25 cellular contexts compared by ENCODE assay signal in genomic region chr2:10486091-10486490, GRCh38.
"Had no signal": no experiment of that assay in that cellular context is flagged by ENCODE, and none has a peak within 500 bp of the region (broad histone marks: within the 10 kb centered on the region; RNA-seq: fewer than 3 reads in every experiment).

No MANE protein-coding gene starts in this region.

- H3K27ac Mint-ChIP-seq: naive thymus-derived CD4-positive, alpha-beta T cell; nephron; neural progenitor cell; stimulated activated memory B cell treated with anti-CD40 and anti-IgM and Interleukin-4, amounts not matched to agents 10 μg/mL and 1 μg/mL and 100 μg/mL, for 72 hours; stimulated activated naive CD8-positive, alpha-beta T cell treated with anti-CD3 and anti-CD28 coated beads, Interleukin-15, Interleukin-2, amounts not matched to agents 100 ng/mL and 50 ng/mL, for 24 hours; type B pancreatic cell had no signal

- H3K9me3 Mint-ChIP-seq: stimulated activated naive CD8-positive, alpha-beta T cell treated with anti-CD3 and anti-CD28 coated beads, Interleukin-15, Interleukin-2, amounts not matched to agents 100 ng/mL and 50 ng/mL, for 24 hours; type B pancreatic cell had no signal

- H3K36me3 ChIP-seq: neural progenitor cell, pancreas, right lobe of liver, sigmoid colon, suprapubic skin, tibial artery, transverse colon, upper lobe of right lung, uterus had no signal

- H3K9me3 ChIP-seq: pancreas, psoas muscle, right lobe of liver, sigmoid colon, suprapubic skin, testis, tibial artery, transverse colon, upper lobe of right lung, uterus had no signal

- H3K9ac ChIP-seq: neural progenitor cell had no signal

- H3K4me3 Mint-ChIP-seq: naive thymus-derived CD4-positive, alpha-beta T cell; natural killer cell; nephron; neural progenitor cell; stimulated activated memory B cell treated with anti-CD40 and anti-IgM and Interleukin-4, amounts not matched to agents 10 μg/mL and 1 μg/mL and 100 μg/mL, for 72 hours; stimulated activated naive CD8-positive, alpha-beta T cell treated with anti-CD3 and anti-CD28 coated beads, Interleukin-15, Interleukin-2, amounts not matched to agents 100 ng/mL and 50 ng/mL, for 24 hours; type B pancreatic cell had no signal

- H3K27ac ChIP-seq: neural progenitor cell, pancreas, psoas muscle, right lobe of liver, sigmoid colon, suprapubic skin, testis, tibial artery, transverse colon, upper lobe of right lung, uterus had no signal

- H3K4me1 ChIP-seq: neural progenitor cell, pancreas, psoas muscle, sigmoid colon, suprapubic skin, testis, tibial artery, upper lobe of right lung, uterus had no signal

- H3K27me3 ChIP-seq: neural progenitor cell, pancreas, right lobe of liver, testis, upper lobe of right lung had no signal

- ATAC-seq: naive thymus-derived CD4-positive, alpha-beta T cell; psoas muscle; right cardiac atrium; stimulated activated memory B cell treated with anti-CD40 and anti-IgM and Interleukin-4, amounts not matched to agents 10 μg/mL and 1 μg/mL and 100 μg/mL, for 72 hours; upper lobe of right lung had no signal

- H3K4me3 ChIP-seq: neural progenitor cell, pancreas, psoas muscle, right lobe of liver, sigmoid colon, suprapubic skin, testis, tibial artery, transverse colon, upper lobe of right lung, uterus had no signal

- H3K4me2 ChIP-seq: neural progenitor cell had no signal

- H3K36me3 Mint-ChIP-seq: natural killer cell, neural progenitor cell, type B pancreatic cell had no signal

- H3K4me1 Mint-ChIP-seq: nephron had no signal

- DNase-seq: natural killer cell; occipital lobe; psoas muscle; right cardiac atrium; stimulated activated CD4-positive, alpha-beta T cell treated with anti-CD3 and anti-CD28 coated beads, Interleukin-15, amount 100 ng/mL, for 24 hours; stimulated activated CD4-positive, alpha-beta T cell treated with anti-CD3 and anti-CD28 coated beads, Interleukin-2, amount 100 ng/mL, for 24 hours; stimulated activated CD4-positive, alpha-beta T cell treated with anti-CD3 and anti-CD28 coated beads, Interleukin-2, amount 100 ng/mL, for 48 hours; stimulated activated CD4-positive, alpha-beta T cell treated with anti-CD3 and anti-CD28 coated beads, Interleukin-4, amount 100 ng/mL, for 24 hours; stimulated activated naive CD4-positive, alpha-beta T cell; substantia nigra; upper lobe of right lung had no signal
